Comparison of ENCODE assay signal across 8 cellular contexts in genomic region chr1:88180449-88181108, GRCh38.
DNase-seq lines count a peak whose midpoint lies in the region; ATAC-seq lines count a peak whose summit lies in the region.

No MANE protein-coding gene starts in this region.

- peaks cover 8% of the 10 kb centered on the region for H3K27me3 Mint-ChIP-seq in activated CD4-positive, alpha-beta T cell treated with anti-CD3 and anti-CD28 coated beads, Interleukin-2, amount 10 ng/mL, durations not matched to agents 7 days and 5 days

- no peak overlapping the region for H3K14ac ChIP-seq in mesenchymal stem cell (ENCODE audit: low read length in 2 of 2)

- peaks cover 1% of the 10 kb centered on the region for H3K4me1 Mint-ChIP-seq in activated CD4-positive, alpha-beta T cell treated with anti-CD3 and anti-CD28 coated beads, Interleukin-2, amount 10 ng/mL, durations not matched to agents 7 days and 5 days

- CTCF ChIA-PET in activated CD4-positive, alpha-beta T cell treated with anti-CD3 and anti-CD28 coated beads, Interleukin-2, amount 10 ng/mL, durations not matched to agents 7 days and 5 days (lab: Charles Lee), result interaction anchor here (1.2 kb wide), 1 partner anchor 106 kb away, joined by 3 read pairs; no protein-coding TSS in a partner anchor

- no peak overlapping the region for H2AK5ac ChIP-seq in mesenchymal stem cell (ENCODE audit: low read length, severe bottlenecking)

- H3K4me2 ChIP-seq in mesenchymal stem cell (ENCODE audit: low read length, poor library complexity, severe bottlenecking), result no peak overlapping the region

- no peak overlapping the region for H2AFZ ChIP-seq in mesenchymal stem cell (ENCODE audit: low read depth, low read length)

- no peaks in the 10 kb centered on the region for H3K36me3 ChIP-seq in mesenchymal stem cell (ENCODE audit: control insufficient read depth in 1 of 2, insufficient read depth in 2 of 2, low read depth in 1 of 2, low read length in 2 of 2)

- H2BK5ac ChIP-seq in mesenchymal stem cell (ENCODE audit: low read depth, low read length, poor library complexity, severe bottlenecking), result no peak overlapping the region

- H4K8ac ChIP-seq in mesenchymal stem cell (ENCODE audit: low read length), result no peak overlapping the region

- no peak overlapping the region for H3K4me3 ChIP-seq in mesenchymal stem cell (ENCODE audit: insufficient read depth in 1 of 2, low read depth in 1 of 2, low read length in 2 of 2)

- POLR2A ChIA-PET in activated CD4-positive, alpha-beta T cell treated with anti-CD3 and anti-CD28 coated beads, Interleukin-2, amount 10 ng/mL, durations not matched to agents 7 days and 5 days (lab: Charles Lee), result no interaction called here

- H3K4ac ChIP-seq in mesenchymal stem cell (ENCODE audit: low read depth in 1 of 2, low read length in 2 of 2), result no peak overlapping the region

- peaks cover 0 to 8% of the 10 kb centered on the region in 2 experiments for H3K27me3 ChIP-seq in mesenchymal stem cell (ENCODE audit: control insufficient read depth in 1 of 2, insufficient read depth in 1 of 2, low read length in 2 of 2)

- no peak overlapping the region for H3K27ac Mint-ChIP-seq in activated CD4-positive, alpha-beta T cell treated with anti-CD3 and anti-CD28 coated beads, Interleukin-2, amount 10 ng/mL, durations not matched to agents 7 days and 5 days

- DNase-seq in COLO829 (ENCODE audit: low spot score) (peak; percentile 15), NCI-H524 treated with DMSO at 0.1 percent for 48 hours (lab: John Stamatoyannopoulos, UW) (peak; percentile 39), mesenchymal stem cell (peak; percentile 70)
- DNase-seq in activated CD4-positive, alpha-beta T cell treated with anti-CD3 and anti-CD28 coated beads, Interleukin-2, amount 10 ng/mL, durations not matched to agents 7 days and 5 days, result peak; percentile 70
- peak; percentile 8 for DNase-seq in effector CD4-positive, alpha-beta T cell
- DNase-seq in stimulated activated CD8-positive, alpha-beta memory T cell treated with anti-CD3 and anti-CD28 coated beads, Interleukin-4, amount 100 ng/mL, for 24 hours (ENCODE audit: low read depth), result peak; percentile 28

- H3K18ac ChIP-seq in mesenchymal stem cell (ENCODE audit: low read depth in 1 of 2, low read length in 2 of 2), result no peak overlapping the region

- ATAC-seq in GM19455 (IDR thresholded peaks at IDR 0.05; ENCODE audit: unreplicated experiment) (peak; percentile 94), HG03469 (IDR thresholded peaks at IDR 0.05; ENCODE audit: unreplicated experiment) (peak; percentile 95)

- H3K79me1 ChIP-seq in mesenchymal stem cell (replicated peaks; ENCODE audit: low read length, poor library complexity, severe bottlenecking), result no peaks in the 10 kb centered on the region

- H3K4me3 Mint-ChIP-seq in activated CD4-positive, alpha-beta T cell treated with anti-CD3 and anti-CD28 coated beads, Interleukin-2, amount 10 ng/mL, durations not matched to agents 7 days and 5 days, result no peak overlapping the region

- no peak overlapping the region for H4K91ac ChIP-seq in mesenchymal stem cell (ENCODE audit: low read length)

- H2BK120ac ChIP-seq in mesenchymal stem cell (ENCODE audit: low read depth, low read length), result no peak overlapping the region

- no peak overlapping the region for H2BK15ac ChIP-seq in mesenchymal stem cell (ENCODE audit: low read depth, poor library complexity, severe bottlenecking)

- peak overlapping the region; percentile 12 for H3K9ac ChIP-seq in mesenchymal stem cell (ENCODE audit: low read length)

- no peak overlapping the region for H3K23ac ChIP-seq in mesenchymal stem cell (ENCODE audit: low read length in 2 of 2)

- no peaks in the 10 kb centered on the region for H3K36me3 Mint-ChIP-seq in activated CD4-positive, alpha-beta T cell treated with anti-CD3 and anti-CD28 coated beads, Interleukin-2, amount 10 ng/mL, durations not matched to agents 7 days and 5 days (ENCODE audit: low read depth)

- H3K9me3 ChIP-seq in mesenchymal stem cell (ENCODE audit: control insufficient read depth, low read length), result no peaks in the 10 kb centered on the region

- H3K9me3 Mint-ChIP-seq in activated CD4-positive, alpha-beta T cell treated with anti-CD3 and anti-CD28 coated beads, Interleukin-2, amount 10 ng/mL, durations not matched to agents 7 days and 5 days, result no peaks in the 10 kb centered on the region

- WGBS in mesenchymal stem cell, result 30% methylated on average over 6 of the region's 8 CpGs

- no peak overlapping the region for H2BK12ac ChIP-seq in mesenchymal stem cell (ENCODE audit: low read length in 2 of 2)

- no peak overlapping the region for H3K27ac ChIP-seq in mesenchymal stem cell (ENCODE audit: low read length, poor library complexity, severe bottlenecking)

- peaks cover 2% of the 10 kb centered on the region for H3K4me1 ChIP-seq in mesenchymal stem cell (ENCODE audit: control insufficient read depth, insufficient read depth, low read depth, low read length)

Comparison
In these comparisons a context has a peak if more than half of its experiments do, and no peak if none do; other contexts are left out.
1. DNase-seq: peak in every context shown above with its lines; median percentile 70 in activated CD4-positive, alpha-beta T cell treated with anti-CD3 and anti-CD28 coated beads, Interleukin-2, amount 10 ng/mL, durations not matched to agents 7 days and 5 days; 70 in mesenchymal stem cell; 39 in NCI-H524 treated with DMSO at 0.1 percent for 48 hours; 28 in stimulated activated CD8-positive, alpha-beta memory T cell treated with anti-CD3 and anti-CD28 coated beads, Interleukin-4, amount 100 ng/mL, for 24 hours; 15 in COLO829; 8 in effector CD4-positive, alpha-beta T cell.